ENCODE assay signal across 2 cellular contexts in the genomic region with DNA sequence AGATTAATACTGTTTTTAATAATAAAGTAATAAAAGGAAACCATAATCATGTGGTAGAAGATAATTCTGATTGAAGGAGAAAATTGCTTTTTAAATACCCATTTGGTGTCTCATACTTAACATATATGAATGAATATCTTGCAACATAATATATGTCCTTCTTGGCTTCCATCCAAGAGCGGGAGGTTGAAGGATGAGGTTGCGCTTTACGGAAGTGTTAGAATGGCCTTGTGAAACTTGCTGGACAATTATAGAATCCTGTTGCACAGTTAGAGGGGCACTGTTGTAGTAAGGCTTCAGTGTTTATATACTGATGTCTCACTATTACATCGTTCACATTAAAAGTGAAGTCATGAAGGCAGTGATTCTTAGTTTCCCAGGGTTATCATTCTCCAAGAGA.
TF ChIP-seq lines count a peak whose summit lies in the region.

No MANE protein-coding gene starts in this region.

TF ChIP-seq in K562, 482 proteins besides CTCF, POLR2A, EP300 and RAD21 (continues in another document):
- TF ChIP-seq TRIM28 (IDR thresholded peaks at IDR 0.05) (no peak), ZNF316 (IDR thresholded peaks at IDR 0.05) (peak; percentile 27; the same call in 1 of the 2 replicates), SIN3A (IDR thresholded peaks at IDR 0.05; ENCODE audit: borderline replicate concordance in 2 of 2, control insufficient read depth in 1 of 2, low read depth in 2 of 2, low read length in 2 of 2) (no peak), JUND (IDR thresholded peaks at IDR 0.05; ENCODE audit: borderline replicate concordance, low read depth, low read length) (no peak), JUND (tag; IDR thresholded peaks at IDR 0.05; ENCODE audit: borderline replicate concordance, low read depth, low read length) (no peak; the same call in 2 of the 3 replicates), CAMTA2 (CRISPR knock-in tag; conservative IDR thresholded peaks at IDR 0.05) (no peak), ZNF384 (IDR thresholded peaks at IDR 0.05; ENCODE audit: low read depth, low read length) (no peak), NFE2 (IDR thresholded peaks at IDR 0.05; ENCODE audit: low read depth) (peak; percentile 63), NR1H2 (CRISPR knock-in tag; IDR thresholded peaks at IDR 0.05) (no peak), NFIC (IDR thresholded peaks at IDR 0.05) (peak; percentile 93), SP2 (IDR thresholded peaks at IDR 0.05; ENCODE audit: extremely low read depth, low read depth, low read length, poor library complexity, severe bottlenecking) (no peak), HNRNPL (IDR thresholded peaks at IDR 0.05; ENCODE audit: low read depth, low read length) (no peak), GATAD2B (IDR thresholded peaks at IDR 0.05; ENCODE audit: borderline replicate concordance) (no peak), SMAD1 (IDR thresholded peaks at IDR 0.05; ENCODE audit: low read depth, low read length, partially characterized antibody) (no peak), ZNF445 (CRISPR knock-in tag; IDR thresholded peaks at IDR 0.05; ENCODE audit: low read depth) (no peak), MEF2A (IDR thresholded peaks at IDR 0.05; ENCODE audit: control insufficient read depth, low read depth, low read length) (no peak), MBD2 (IDR thresholded peaks at IDR 0.05; ENCODE audit: borderline replicate concordance, low read depth) (no peak), EHMT2 (IDR thresholded peaks at IDR 0.05) (no peak), MTF1 (CRISPR knock-in tag; IDR thresholded peaks at IDR 0.05; ENCODE audit: borderline replicate concordance) (no peak)
- TF ChIP-seq, protein P1, sequence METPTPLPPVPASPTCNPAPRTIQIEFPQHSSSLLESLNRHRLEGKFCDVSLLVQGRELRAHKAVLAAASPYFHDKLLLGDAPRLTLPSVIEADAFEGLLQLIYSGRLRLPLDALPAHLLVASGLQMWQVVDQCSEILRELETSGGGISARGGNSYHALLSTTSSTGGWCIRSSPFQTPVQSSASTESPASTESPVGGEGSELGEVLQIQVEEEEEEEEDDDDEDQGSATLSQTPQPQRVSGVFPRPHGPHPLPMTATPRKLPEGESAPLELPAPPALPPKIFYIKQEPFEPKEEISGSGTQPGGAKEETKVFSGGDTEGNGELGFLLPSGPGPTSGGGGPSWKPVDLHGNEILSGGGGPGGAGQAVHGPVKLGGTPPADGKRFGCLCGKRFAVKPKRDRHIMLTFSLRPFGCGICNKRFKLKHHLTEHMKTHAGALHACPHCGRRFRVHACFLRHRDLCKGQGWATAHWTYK (CRISPR knock-in tag; IDR thresholded peaks at IDR 0.05), result no peak
- TF ChIP-seq, protein P2, sequence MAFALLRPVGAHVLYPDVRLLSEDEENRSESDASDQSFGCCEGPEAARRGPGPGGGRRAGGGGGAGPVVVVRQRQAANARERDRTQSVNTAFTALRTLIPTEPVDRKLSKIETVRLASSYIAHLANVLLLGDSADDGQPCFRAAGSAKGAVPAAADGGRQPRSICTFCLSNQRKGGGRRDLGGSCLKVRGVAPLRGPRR (CRISPR knock-in tag; IDR thresholded peaks at IDR 0.05), result no peak
- TF ChIP-seq, protein P3, sequence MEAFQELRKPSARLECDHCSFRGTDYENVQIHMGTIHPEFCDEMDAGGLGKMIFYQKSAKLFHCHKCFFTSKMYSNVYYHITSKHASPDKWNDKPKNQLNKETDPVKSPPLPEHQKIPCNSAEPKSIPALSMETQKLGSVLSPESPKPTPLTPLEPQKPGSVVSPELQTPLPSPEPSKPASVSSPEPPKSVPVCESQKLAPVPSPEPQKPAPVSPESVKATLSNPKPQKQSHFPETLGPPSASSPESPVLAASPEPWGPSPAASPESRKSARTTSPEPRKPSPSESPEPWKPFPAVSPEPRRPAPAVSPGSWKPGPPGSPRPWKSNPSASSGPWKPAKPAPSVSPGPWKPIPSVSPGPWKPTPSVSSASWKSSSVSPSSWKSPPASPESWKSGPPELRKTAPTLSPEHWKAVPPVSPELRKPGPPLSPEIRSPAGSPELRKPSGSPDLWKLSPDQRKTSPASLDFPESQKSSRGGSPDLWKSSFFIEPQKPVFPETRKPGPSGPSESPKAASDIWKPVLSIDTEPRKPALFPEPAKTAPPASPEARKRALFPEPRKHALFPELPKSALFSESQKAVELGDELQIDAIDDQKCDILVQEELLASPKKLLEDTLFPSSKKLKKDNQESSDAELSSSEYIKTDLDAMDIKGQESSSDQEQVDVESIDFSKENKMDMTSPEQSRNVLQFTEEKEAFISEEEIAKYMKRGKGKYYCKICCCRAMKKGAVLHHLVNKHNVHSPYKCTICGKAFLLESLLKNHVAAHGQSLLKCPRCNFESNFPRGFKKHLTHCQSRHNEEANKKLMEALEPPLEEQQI (IDR thresholded peaks at IDR 0.05), result no peak
- TF ChIP-seq, protein P4, sequence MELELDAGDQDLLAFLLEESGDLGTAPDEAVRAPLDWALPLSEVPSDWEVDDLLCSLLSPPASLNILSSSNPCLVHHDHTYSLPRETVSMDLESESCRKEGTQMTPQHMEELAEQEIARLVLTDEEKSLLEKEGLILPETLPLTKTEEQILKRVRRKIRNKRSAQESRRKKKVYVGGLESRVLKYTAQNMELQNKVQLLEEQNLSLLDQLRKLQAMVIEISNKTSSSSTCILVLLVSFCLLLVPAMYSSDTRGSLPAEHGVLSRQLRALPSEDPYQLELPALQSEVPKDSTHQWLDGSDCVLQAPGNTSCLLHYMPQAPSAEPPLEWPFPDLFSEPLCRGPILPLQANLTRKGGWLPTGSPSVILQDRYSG (tag; conservative IDR thresholded peaks at IDR 0.05; ENCODE audit: low read depth), result no peak
- TF ChIP-seq, protein P5, sequence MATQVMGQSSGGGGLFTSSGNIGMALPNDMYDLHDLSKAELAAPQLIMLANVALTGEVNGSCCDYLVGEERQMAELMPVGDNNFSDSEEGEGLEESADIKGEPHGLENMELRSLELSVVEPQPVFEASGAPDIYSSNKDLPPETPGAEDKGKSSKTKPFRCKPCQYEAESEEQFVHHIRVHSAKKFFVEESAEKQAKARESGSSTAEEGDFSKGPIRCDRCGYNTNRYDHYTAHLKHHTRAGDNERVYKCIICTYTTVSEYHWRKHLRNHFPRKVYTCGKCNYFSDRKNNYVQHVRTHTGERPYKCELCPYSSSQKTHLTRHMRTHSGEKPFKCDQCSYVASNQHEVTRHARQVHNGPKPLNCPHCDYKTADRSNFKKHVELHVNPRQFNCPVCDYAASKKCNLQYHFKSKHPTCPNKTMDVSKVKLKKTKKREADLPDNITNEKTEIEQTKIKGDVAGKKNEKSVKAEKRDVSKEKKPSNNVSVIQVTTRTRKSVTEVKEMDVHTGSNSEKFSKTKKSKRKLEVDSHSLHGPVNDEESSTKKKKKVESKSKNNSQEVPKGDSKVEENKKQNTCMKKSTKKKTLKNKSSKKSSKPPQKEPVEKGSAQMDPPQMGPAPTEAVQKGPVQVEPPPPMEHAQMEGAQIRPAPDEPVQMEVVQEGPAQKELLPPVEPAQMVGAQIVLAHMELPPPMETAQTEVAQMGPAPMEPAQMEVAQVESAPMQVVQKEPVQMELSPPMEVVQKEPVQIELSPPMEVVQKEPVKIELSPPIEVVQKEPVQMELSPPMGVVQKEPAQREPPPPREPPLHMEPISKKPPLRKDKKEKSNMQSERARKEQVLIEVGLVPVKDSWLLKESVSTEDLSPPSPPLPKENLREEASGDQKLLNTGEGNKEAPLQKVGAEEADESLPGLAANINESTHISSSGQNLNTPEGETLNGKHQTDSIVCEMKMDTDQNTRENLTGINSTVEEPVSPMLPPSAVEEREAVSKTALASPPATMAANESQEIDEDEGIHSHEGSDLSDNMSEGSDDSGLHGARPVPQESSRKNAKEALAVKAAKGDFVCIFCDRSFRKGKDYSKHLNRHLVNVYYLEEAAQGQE (CRISPR knock-in tag; IDR thresholded peaks at IDR 0.05; ENCODE audit: low read depth), result no peak

TF ChIP-seq in HepG2, 621 proteins besides CTCF, POLR2A, EP300 and RAD21:
- TF ChIP-seq ZNF138 (CRISPR knock-in tag; IDR thresholded peaks at IDR 0.05; ENCODE audit: low read depth) (no peak), ZSCAN31 (CRISPR knock-in tag; IDR thresholded peaks at IDR 0.05; ENCODE audit: low read depth) (no peak), GABPA (IDR thresholded peaks at IDR 0.05; ENCODE audit: low read depth, low read length) (no peak), GABPA (CRISPR knock-in tag; IDR thresholded peaks at IDR 0.05; ENCODE audit: low read depth) (no peak), ZMYM4 (CRISPR knock-in tag; IDR thresholded peaks at IDR 0.05) (no peak), TAF15 (IDR thresholded peaks at IDR 0.05; ENCODE audit: low read depth, low read length, poor library complexity, severe bottlenecking) (no peak), MED1 (CRISPR knock-in tag; IDR thresholded peaks at IDR 0.05) (no peak), MAZ (IDR thresholded peaks at IDR 0.05; ENCODE audit: borderline replicate concordance, low read depth, low read length) (no peak), MAZ (CRISPR knock-in tag; IDR thresholded peaks at IDR 0.05; ENCODE audit: low read depth) (no peak)
- TF ChIP-seq, protein P6, sequence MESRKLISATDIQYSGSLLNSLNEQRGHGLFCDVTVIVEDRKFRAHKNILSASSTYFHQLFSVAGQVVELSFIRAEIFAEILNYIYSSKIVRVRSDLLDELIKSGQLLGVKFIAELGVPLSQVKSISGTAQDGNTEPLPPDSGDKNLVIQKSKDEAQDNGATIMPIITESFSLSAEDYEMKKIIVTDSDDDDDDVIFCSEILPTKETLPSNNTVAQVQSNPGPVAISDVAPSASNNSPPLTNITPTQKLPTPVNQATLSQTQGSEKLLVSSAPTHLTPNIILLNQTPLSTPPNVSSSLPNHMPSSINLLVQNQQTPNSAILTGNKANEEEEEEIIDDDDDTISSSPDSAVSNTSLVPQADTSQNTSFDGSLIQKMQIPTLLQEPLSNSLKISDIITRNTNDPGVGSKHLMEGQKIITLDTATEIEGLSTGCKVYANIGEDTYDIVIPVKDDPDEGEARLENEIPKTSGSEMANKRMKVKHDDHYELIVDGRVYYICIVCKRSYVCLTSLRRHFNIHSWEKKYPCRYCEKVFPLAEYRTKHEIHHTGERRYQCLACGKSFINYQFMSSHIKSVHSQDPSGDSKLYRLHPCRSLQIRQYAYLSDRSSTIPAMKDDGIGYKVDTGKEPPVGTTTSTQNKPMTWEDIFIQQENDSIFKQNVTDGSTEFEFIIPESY (CRISPR knock-in tag; IDR thresholded peaks at IDR 0.05), result 0 out of 2 replicates have a peak, but pooled peaks have one; percentile 27
- TF ChIP-seq, protein P7, sequence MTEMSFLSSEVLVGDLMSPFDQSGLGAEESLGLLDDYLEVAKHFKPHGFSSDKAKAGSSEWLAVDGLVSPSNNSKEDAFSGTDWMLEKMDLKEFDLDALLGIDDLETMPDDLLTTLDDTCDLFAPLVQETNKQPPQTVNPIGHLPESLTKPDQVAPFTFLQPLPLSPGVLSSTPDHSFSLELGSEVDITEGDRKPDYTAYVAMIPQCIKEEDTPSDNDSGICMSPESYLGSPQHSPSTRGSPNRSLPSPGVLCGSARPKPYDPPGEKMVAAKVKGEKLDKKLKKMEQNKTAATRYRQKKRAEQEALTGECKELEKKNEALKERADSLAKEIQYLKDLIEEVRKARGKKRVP (CRISPR knock-in tag; IDR thresholded peaks at IDR 0.05), result peak in 1 of 2 experiments; percentile 20; a peak in 1 of 4 replicates
TF ChIP-seq in HepG2: peak in this region for 2.
